In genomic region chr3:179236676-179237301, GRCh38 we compare ENCODE assay signal across 9 cellular contexts. TPM values are rescaled to one million over a fixed set of nuclear protein-coding genes. Genes with fewer than 3 reads are reported as not detected.
DNase-seq lines count a peak whose midpoint lies in the region; ATAC-seq and TF ChIP-seq lines count a peak whose summit lies in the region.
"Had no signal": no experiment of that assay in that cellular context is flagged by ENCODE, and none has a peak within 500 bp of the region (broad histone marks: within the 10 kb centered on the region; RNA-seq: fewer than 3 reads in every experiment).

No MANE protein-coding gene starts in this region.

- no peaks in the 10 kb centered on the region for H3K9me3 Mint-ChIP-seq in activated T-cell treated with anti-CD3 and anti-CD28 coated beads, Interleukin-2, amount 50 U/mL, for 72 hours
- no peaks in the 10 kb centered on the region for H3K9me3 Mint-ChIP-seq in activated T-cell treated with anti-CD3 and anti-CD28 coated beads, Interleukin-2, amount 50 U/mL, for 24 hours

- no peak for DNase-seq in activated T-cell treated with anti-CD3 and anti-CD28 coated beads, Interleukin-2, amount 50 U/mL, for 72 hours
- no peak for DNase-seq in activated T-cell treated with anti-CD3 and anti-CD28 coated beads, Interleukin-2, amount 50 U/mL, for 24 hours
- peak; percentile 24 to 26 for DNase-seq in Kasumi-1 (lab: John Stamatoyannopoulos, UW)
- DNase-seq in stimulated activated naive CD8-positive, alpha-beta T cell treated with anti-CD3 and anti-CD28 coated beads, Interleukin-15, Interleukin-2, amounts not matched to agents 100 U/mL and 50 U/mL, for 24 hours = no peak
- no peak for DNase-seq in NCI-H69 (lab: John Stamatoyannopoulos, UW)
- DNase-seq: cortex of kidney had no signal

- peaks cover 7% of the 10 kb centered on the region for H3K4me1 Mint-ChIP-seq in activated T-cell treated with anti-CD3 and anti-CD28 coated beads, Interleukin-2, amount 50 U/mL, for 72 hours (ENCODE audit: low read depth)
- H3K4me1 Mint-ChIP-seq in activated T-cell treated with anti-CD3 and anti-CD28 coated beads, Interleukin-2, amount 50 U/mL, for 24 hours (ENCODE audit: low read depth) = peaks cover 5% of the 10 kb centered on the region

- peaks cover 2 to 7% of the 10 kb centered on the region in 2 donors for H3K36me3 Mint-ChIP-seq in activated T-cell treated with anti-CD3 and anti-CD28 coated beads, Interleukin-2, amount 50 U/mL, for 72 hours (ENCODE audit: insufficient read depth in 2 of 2)
- peaks cover 26% of the 10 kb centered on the region for H3K36me3 Mint-ChIP-seq in activated T-cell treated with anti-CD3 and anti-CD28 coated beads, Interleukin-2, amount 50 U/mL, for 24 hours (ENCODE audit: low read depth)

- H3K27me3 Mint-ChIP-seq in activated T-cell treated with anti-CD3 and anti-CD28 coated beads, Interleukin-2, amount 50 U/mL, for 72 hours (ENCODE audit: low read depth) = no peaks in the 10 kb centered on the region
- H3K27me3 Mint-ChIP-seq in activated T-cell treated with anti-CD3 and anti-CD28 coated beads, Interleukin-2, amount 50 U/mL, for 24 hours = no peaks in the 10 kb centered on the region

- no peak overlapping the region for H3K4me3 Mint-ChIP-seq in activated T-cell treated with anti-CD3 and anti-CD28 coated beads, Interleukin-2, amount 50 U/mL, for 72 hours
- no peak overlapping the region for H3K4me3 Mint-ChIP-seq in activated T-cell treated with anti-CD3 and anti-CD28 coated beads, Interleukin-2, amount 50 U/mL, for 24 hours

- H3K27ac Mint-ChIP-seq in activated T-cell treated with anti-CD3 and anti-CD28 coated beads, Interleukin-2, amount 50 U/mL, for 72 hours = no peak overlapping the region
- H3K27ac Mint-ChIP-seq in activated T-cell treated with anti-CD3 and anti-CD28 coated beads, Interleukin-2, amount 50 U/mL, for 24 hours = no peak overlapping the region

- peak; percentile 59 to 77 for ATAC-seq in activated T-cell treated with anti-CD3 and anti-CD28 coated beads, Interleukin-2, amount 50 U/mL, for 72 hours (replicated peaks in 1 of 2)
- peak; percentile 76 for ATAC-seq in HG02852 (IDR thresholded peaks at IDR 0.05; ENCODE audit: unreplicated experiment)
- peak; percentile 69 for ATAC-seq in stimulated activated naive CD8-positive, alpha-beta T cell treated with anti-CD3 and anti-CD28 coated beads, Interleukin-15, Interleukin-2, amounts not matched to agents 100 U/mL and 50 U/mL, for 24 hours
- ATAC-seq in GM18873 (IDR thresholded peaks at IDR 0.05; ENCODE audit: low FRiP score, unreplicated experiment) = no peak
- no peak for ATAC-seq in SK-N-SH treated with all-trans-retinoic acid at 6 μM for 48 hours

TF ChIP-seq in SK-N-SH treated with all-trans-retinoic acid at 6 μM for 48 hours, 23 proteins besides CTCF, POLR2A, EP300 and RAD21:
- TF ChIP-seq PATZ1 (CRISPR knock-in tag; IDR thresholded peaks at IDR 0.05; ENCODE audit: borderline replicate concordance) (no peak), ESRRG (CRISPR knock-in tag; IDR thresholded peaks at IDR 0.05) (no peak), GLIS3 (CRISPR knock-in tag; IDR thresholded peaks at IDR 0.05) (no peak), CSDC2 (CRISPR knock-in tag; IDR thresholded peaks at IDR 0.05) (no peak), CREB5 (CRISPR knock-in tag; IDR thresholded peaks at IDR 0.05; ENCODE audit: low read depth) (no peak), ZC3H10 (CRISPR knock-in tag; IDR thresholded peaks at IDR 0.05) (no peak), ZFP3 (CRISPR knock-in tag; IDR thresholded peaks at IDR 0.05) (no peak), TSHZ2 (CRISPR knock-in tag; IDR thresholded peaks at IDR 0.05) (no peak), ZNF70 (CRISPR knock-in tag; IDR thresholded peaks at IDR 0.05) (no peak)

RNA-seq across cellular contexts. Expression of gene KCNMB3, which starts 14.1 kb away (rescaled TPM):
- under 1 TPM; 0.46 to 0.89 TPM for total RNA-seq in activated T-cell treated with anti-CD3 and anti-CD28 coated beads, Interleukin-2, amount 50 U/mL, for 72 hours

Comparison
In these comparisons a context has a peak if more than half of its experiments do, and no peak if none do; other contexts are left out.
1. ATAC-seq: peak in activated T-cell treated with anti-CD3 and anti-CD28 coated beads, Interleukin-2, amount 50 U/mL, for 72 hours (2 of 2), HG02852 (single experiment) and stimulated activated naive CD8-positive, alpha-beta T cell treated with anti-CD3 and anti-CD28 coated beads, Interleukin-15, Interleukin-2, amounts not matched to agents 100 U/mL and 50 U/mL, for 24 hours (single experiment); none in GM18873 (single experiment) and SK-N-SH treated with all-trans-retinoic acid at 6 μM for 48 hours (single experiment).
2. DNase-seq: peak in Kasumi-1 (2 of 2); none in activated T-cell treated with anti-CD3 and anti-CD28 coated beads, Interleukin-2, amount 50 U/mL, for 72 hours (0 of 2), activated T-cell treated with anti-CD3 and anti-CD28 coated beads, Interleukin-2, amount 50 U/mL, for 24 hours (single experiment), stimulated activated naive CD8-positive, alpha-beta T cell treated with anti-CD3 and anti-CD28 coated beads, Interleukin-15, Interleukin-2, amounts not matched to agents 100 U/mL and 50 U/mL, for 24 hours (single experiment) and NCI-H69 (single experiment).